ENCODE assay signal across 8 cellular contexts in the genomic region with DNA sequence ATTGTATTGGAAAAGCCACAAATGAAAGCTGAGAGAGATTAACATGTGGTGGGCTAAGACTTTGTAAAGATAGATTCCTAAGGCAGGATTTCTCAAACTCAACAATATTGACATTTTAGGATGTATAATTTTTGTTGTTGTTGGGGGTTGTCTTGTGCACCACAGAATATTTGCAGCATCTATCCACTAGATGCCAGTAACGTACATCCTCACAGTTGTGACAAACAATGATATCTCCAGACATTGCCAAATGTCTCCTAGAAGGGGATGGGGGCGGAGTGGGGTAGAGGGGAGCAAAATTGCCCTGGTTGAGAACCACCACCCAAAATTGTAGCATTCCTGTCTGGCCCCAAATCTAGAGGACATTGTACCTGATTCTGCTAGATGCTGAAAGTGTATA. TPM values are rescaled to one million over a fixed set of nuclear protein-coding genes. Genes with fewer than 3 reads are reported as not detected.
DNase-seq lines count a peak whose midpoint lies in the region; FAIRE-seq and TF ChIP-seq lines count a peak whose summit lies in the region.

No MANE protein-coding gene starts in this region.

- in situ Hi-C loops in HAP-1 (cut with MboI; ENCODE audit: low sequenced_read_pairs): no loop called here

- H4K20me1 ChIP-seq in Loucy (ENCODE audit: insufficient read depth, low read length, poor library complexity, severe bottlenecking): no peaks in the 10 kb centered on the region
- no peaks in the 10 kb centered on the region for H4K20me1 ChIP-seq in astrocyte (ENCODE audit: insufficient read depth, low read length)
- no peaks in the 10 kb centered on the region for H4K20me1 ChIP-seq in keratinocyte (ENCODE audit: control insufficient read depth, extremely low read depth, insufficient read depth, low read length)

- no peaks in the 10 kb centered on the region for H3K9me3 Mint-ChIP-seq in astrocyte (ENCODE audit: unreplicated experiment)
- H3K9me3 Mint-ChIP-seq in endothelial cell (ENCODE audit: unreplicated experiment): no peaks in the 10 kb centered on the region

- H3K4me2 ChIP-seq in Loucy (ENCODE audit: low read depth, low read length, poor library complexity, severe bottlenecking): no peak overlapping the region
- H3K4me2 ChIP-seq in astrocyte (ENCODE audit: low read length): no peak overlapping the region
- H3K4me2 ChIP-seq in keratinocyte (ENCODE audit: control insufficient read depth, extremely low read depth, insufficient read depth, low read depth, low read length): no peak overlapping the region

- TF ChIP-seq CTCF in Loucy (conservative IDR thresholded peaks at IDR 0.05; ENCODE audit: low read length) (peak; percentile 76), astrocyte (IDR thresholded peaks at IDR 0.05; ENCODE audit: insufficient read depth, low read depth, low read length) (peak; percentile 61), keratinocyte (optimal IDR thresholded peaks at IDR 0.05 in 1 of 3, IDR thresholded peaks at IDR 0.05 in 1 of 3, conservative IDR thresholded peaks at IDR 0.05 in 1 of 3; ENCODE audit: extremely low read depth in 1 of 3, insufficient read depth in 2 of 3, low read length in 3 of 3) (peak; percentile 58 to 73 (median 67)), endothelial cell (IDR thresholded peaks at IDR 0.05; ENCODE audit: unreplicated experiment) (no peak)

- peaks cover 10% of the 10 kb centered on the region for H3K4me1 ChIP-seq in HAP-1
- H3K4me1 ChIP-seq in Loucy (ENCODE audit: insufficient read depth, low read length, poor library complexity, severe bottlenecking): no peaks in the 10 kb centered on the region
- no peaks in the 10 kb centered on the region for H3K4me1 ChIP-seq in astrocyte (ENCODE audit: insufficient read depth, low read length)
- H3K4me1 ChIP-seq in keratinocyte (ENCODE audit: control insufficient read depth, extremely low read depth, insufficient read depth, low read length): peaks cover 11% of the 10 kb centered on the region

- H2AFZ ChIP-seq in Loucy (ENCODE audit: low read length) (0 out of 2 replicates have a peak overlapping the region, but pooled peaks have one; percentile 6), astrocyte (ENCODE audit: low read depth, low read length) (no peak overlapping the region), keratinocyte (ENCODE audit: control insufficient read depth, low read length) (peak overlapping the region; percentile 49)

- peak; percentile 36 for DNase-seq in NCI-H748 (lab: John Stamatoyannopoulos, UW; ENCODE audit: unreplicated experiment)
- DNase-seq in NCI-H748 treated with DMSO at 0.1 percent for 48 hours (lab: John Stamatoyannopoulos, UW): no peak
- DNase-seq in HAP-1 (ENCODE audit: low spot score in 2 of 2): peak; percentile 32 to 70
- peak; percentile 18 for DNase-seq in astrocyte (ENCODE audit: low read depth)
- no peak for DNase-seq in keratinocyte (ENCODE audit: low read depth, low spot score)
- DNase-seq in HuH-7.5 (ENCODE audit: low spot score): no peak
- no peak for DNase-seq in endothelial cell (ENCODE audit: low spot score)

- dilution Hi-C loops in keratinocyte (cut with MboI; ENCODE audit: extremely low pct_ligation_motif_present, low sequenced_read_pairs): no loop called here

- no peaks in the 10 kb centered on the region for H3K27me3 Mint-ChIP-seq in astrocyte (ENCODE audit: low read depth, unreplicated experiment)
- H3K27me3 Mint-ChIP-seq in endothelial cell (ENCODE audit: unreplicated experiment): peaks cover 6% of the 10 kb centered on the region

- H3K79me2 ChIP-seq in Loucy (ENCODE audit: insufficient read depth, low read length) (no peaks in the 10 kb centered on the region), astrocyte (ENCODE audit: insufficient read depth, low read length) (no peaks in the 10 kb centered on the region), keratinocyte (ENCODE audit: control insufficient read depth, insufficient read depth, low read length) (no peaks in the 10 kb centered on the region)

- no peaks in the 10 kb centered on the region for H3K4me1 Mint-ChIP-seq in astrocyte (ENCODE audit: low read depth, unreplicated experiment)
- H3K4me1 Mint-ChIP-seq in endothelial cell (ENCODE audit: unreplicated experiment): no peaks in the 10 kb centered on the region

- FAIRE-seq in astrocyte (lab: Jason Lieb, UNC): peak; percentile 32
- FAIRE-seq in keratinocyte (lab: Jason Lieb, UNC): peak; percentile 87

- H3K27me3 ChIP-seq in HAP-1 (ENCODE audit: low read depth) (no peaks in the 10 kb centered on the region), Loucy (ENCODE audit: insufficient read depth, low read length, poor library complexity, severe bottlenecking) (no peaks in the 10 kb centered on the region), astrocyte (ENCODE audit: insufficient read depth, low read length) (no peaks in the 10 kb centered on the region), keratinocyte (ENCODE audit: control insufficient read depth, extremely low read depth, insufficient read depth, low read length) (no peaks in the 10 kb centered on the region)

- H3K36me3 ChIP-seq in HAP-1 (replicated peaks) (no peaks in the 10 kb centered on the region), Loucy (ENCODE audit: insufficient read depth, low read length) (no peaks in the 10 kb centered on the region), astrocyte (ENCODE audit: insufficient read depth, low read length) (no peaks in the 10 kb centered on the region), keratinocyte (ENCODE audit: control insufficient read depth in 2 of 2, extremely low read depth in 1 of 2, insufficient read depth in 2 of 2, low read length in 2 of 2) (no peaks in the 10 kb centered on the region)

- no peak overlapping the region for H3K4me3 Mint-ChIP-seq in astrocyte (ENCODE audit: unreplicated experiment)
- H3K4me3 Mint-ChIP-seq in endothelial cell (ENCODE audit: unreplicated experiment): no peak overlapping the region

- H3K9me1 ChIP-seq in keratinocyte (ENCODE audit: control insufficient read depth, extremely low read depth, insufficient read depth, low read length): no peaks in the 10 kb centered on the region

- H3K9ac ChIP-seq in Loucy (ENCODE audit: low read depth, low read length, poor library complexity, severe bottlenecking) (no peak overlapping the region), astrocyte (ENCODE audit: low read length) (no peak overlapping the region), keratinocyte (ENCODE audit: control insufficient read depth, extremely low read depth, insufficient read depth, low read length) (no peak overlapping the region)

- H3K4me3 ChIP-seq in HAP-1 (no peak overlapping the region), Loucy (ENCODE audit: low read length, poor library complexity, severe bottlenecking) (no peak overlapping the region), astrocyte (ENCODE audit: insufficient read depth, low read depth, low read length) (no peak overlapping the region), keratinocyte (ENCODE audit: control insufficient read depth in 2 of 3, extremely low read depth in 1 of 3, insufficient read depth in 2 of 3, low read depth in 1 of 3, low read length in 3 of 3) (no peak overlapping the region)

- H3K36me3 Mint-ChIP-seq in astrocyte (ENCODE audit: low read depth, unreplicated experiment) (no peaks in the 10 kb centered on the region), endothelial cell (ENCODE audit: low read depth, unreplicated experiment) (no peaks in the 10 kb centered on the region)

- H3K27ac ChIP-seq in astrocyte (ENCODE audit: low read depth, low read length): no peak overlapping the region
- H3K27ac ChIP-seq in keratinocyte (ENCODE audit: control insufficient read depth, insufficient read depth, low read length): no peak overlapping the region

- H3K27ac Mint-ChIP-seq in astrocyte (ENCODE audit: unreplicated experiment) (no peak overlapping the region), endothelial cell (ENCODE audit: unreplicated experiment) (no peak overlapping the region)

- H3F3A ChIP-seq in Loucy (ENCODE audit: low read depth): no peaks in the 10 kb centered on the region

- H3K9me3 ChIP-seq in HAP-1 (peaks cover 3% of the 10 kb centered on the region; the same call in 1 of the 2 replicates), Loucy (ENCODE audit: insufficient read depth, low read depth, low read length) (no peaks in the 10 kb centered on the region), astrocyte (ENCODE audit: insufficient read depth, low read depth, low read length) (no peaks in the 10 kb centered on the region), keratinocyte (ENCODE audit: control insufficient read depth, low read depth, low read length) (no peaks in the 10 kb centered on the region)

- no peaks in the 10 kb centered on the region for H3K9me2 ChIP-seq in Loucy (replicated peaks; ENCODE audit: low read depth, low read length)

RNA-seq across cellular contexts. Expression of gene CBR4, which starts 14.7 kb away (rescaled TPM):
- total RNA-seq in astrocyte: 16.5 and 16.8 TPM in 2 replicates
- 5.3 to 9.1 TPM (median 6.3 TPM) in 3 replicates for polyA plus RNA-seq in keratinocyte
- polyA plus RNA-seq in keratinocyte (2011; ENCODE audit: low read depth): 7.5 TPM
- 3.5 and 5.4 TPM in 2 replicates for polyA plus RNA-seq in keratinocyte (2011; cell fraction: cytosol; rRNA removed)
- 10.9 and 12.9 TPM in 2 replicates for polyA plus RNA-seq in keratinocyte (2011; cell fraction: nucleus; rRNA removed)
- polyA plus RNA-seq in keratinocyte (2012; ENCODE audit: low replicate concordance): 7.5 and 9.4 TPM in 2 replicates
- polyA minus RNA-seq in keratinocyte: 3.3 to 10.6 TPM (median 4.0 TPM) in 3 replicates
- polyA minus RNA-seq in keratinocyte (2011; cell fraction: cytosol; rRNA and poly(A)+ RNA removed): 5.2 TPM
- polyA minus RNA-seq in keratinocyte (2011; cell fraction: nucleus; rRNA and poly(A)+ RNA removed): 8.5 and 14.3 TPM in 2 replicates
- 21.4 TPM for total RNA-seq in endothelial cell (ENCODE audit: unreplicated experiment)

Comparison
In these comparisons a context has a peak if more than half of its experiments do, and no peak if none do; other contexts are left out.
1. DNase-seq: peak in NCI-H748 (single experiment), HAP-1 (2 of 2) and astrocyte (single experiment); none in NCI-H748 treated with DMSO at 0.1 percent for 48 hours (single experiment), keratinocyte (single experiment), HuH-7.5 (single experiment) and endothelial cell (single experiment).